Comparison of ENCODE assay signal across 23 cellular contexts in the genomic region with DNA sequence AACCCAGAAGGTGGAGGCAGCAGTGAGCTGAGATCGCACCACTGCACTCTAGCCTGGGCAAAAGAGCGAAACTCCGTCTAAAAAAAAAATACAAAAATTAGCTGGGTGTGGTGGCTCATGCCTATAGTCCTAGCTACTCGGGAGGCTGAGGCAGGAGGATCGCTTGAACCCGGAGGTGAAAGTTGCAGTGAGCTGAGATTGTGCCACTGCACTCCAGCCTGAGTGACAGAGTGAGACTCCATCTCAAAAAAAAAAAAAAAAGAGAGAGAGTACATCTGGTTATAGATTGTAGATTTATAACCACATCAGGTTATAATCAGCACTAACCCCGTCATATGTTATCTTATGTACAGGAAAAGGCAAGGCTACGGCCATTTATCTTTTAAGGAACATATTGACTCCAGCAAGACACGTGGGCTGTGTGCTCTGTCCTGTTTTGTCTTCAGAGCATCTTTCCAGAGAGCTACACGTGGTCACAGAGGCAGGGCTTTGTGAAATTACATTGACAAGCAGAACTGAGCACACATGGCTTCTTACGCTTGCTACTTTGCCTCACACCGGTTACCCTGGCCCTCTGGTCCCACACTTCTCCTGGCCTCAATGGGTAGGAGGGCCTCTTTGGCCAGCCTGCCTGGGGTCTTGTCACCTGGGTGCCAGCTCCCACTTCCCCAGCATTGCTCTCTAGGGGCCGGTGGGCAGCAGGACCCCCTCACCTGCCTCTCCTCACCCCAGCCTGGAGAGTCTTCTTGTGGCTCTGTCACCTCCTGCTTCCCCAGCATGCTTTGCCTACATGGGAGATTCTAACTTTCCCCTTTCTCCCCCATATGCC.
"Had no signal": no experiment of that assay in that cellular context is flagged by ENCODE, and none has a peak within 500 bp of the region (broad histone marks: within the 10 kb centered on the region; RNA-seq: fewer than 3 reads in every experiment).

No MANE protein-coding gene starts in this region.

- H3K27ac ChIP-seq: epithelial cell of prostate, gastrocnemius medialis, left ventricle myocardium inferior, tibial nerve had no signal

- H3K36me3 ChIP-seq: gastrocnemius medialis, left ventricle myocardium inferior had no signal

- H3K9me3 ChIP-seq: gastrocnemius medialis, left ventricle myocardium inferior, tibial nerve had no signal

- H3K4me3 Mint-ChIP-seq: activated CD4-positive, alpha-beta memory T cell treated with anti-CD3 and anti-CD28 coated beads, Interleukin-2, amount 10 ng/mL, durations not matched to agents 7 days and 5 days; activated CD4-positive, alpha-beta T cell treated with anti-CD3 and anti-CD28 coated beads, Interleukin-2, amount 10 ng/mL, durations not matched to agents 7 days and 5 days; activated naive CD4-positive, alpha-beta T cell treated with anti-CD3 and anti-CD28 coated beads, Interleukin-2, amount 50 U/mL, for 24 hours; activated naive CD8-positive, alpha-beta T cell treated with anti-CD3 and anti-CD28 coated beads, Interleukin-2, amount 50 U/mL, for 24 hours; activated T-cell treated with anti-CD3 and anti-CD28 coated beads, Interleukin-2, amount 50 U/mL, for 24 hours; dendritic cell treated with granulocyte-macrophage colony-stimulating factor and Interleukin-4, amounts not matched to agents 40 ng/mL and 50 ng/mL, for 4 days; naive thymus-derived CD8-positive, alpha-beta T cell; neural crest cell; WTC11 had no signal

- ATAC-seq: activated naive CD8-positive, alpha-beta T cell treated with anti-CD3 and anti-CD28 coated beads, Interleukin-2, amount 50 U/mL, for 24 hours; gastrocnemius medialis; naive thymus-derived CD8-positive, alpha-beta T cell; right cardiac atrium; WTC11 had no signal

- DNase-seq: activated CD4-positive, alpha-beta memory T cell treated with anti-CD3 and anti-CD28 coated beads, Interleukin-2, amount 10 ng/mL, durations not matched to agents 7 days and 5 days; activated CD4-positive, alpha-beta T cell treated with anti-CD3 and anti-CD28 coated beads for 1 hour; activated CD4-positive, alpha-beta T cell treated with anti-CD3 and anti-CD28 coated beads, Interleukin-2, amount 10 ng/mL, durations not matched to agents 7 days and 5 days; activated CD8-positive, alpha-beta memory T cell treated with anti-CD3 and anti-CD28 coated beads, Interleukin-2, amount 50 U/mL, for 48 hours; activated naive CD8-positive, alpha-beta T cell treated with anti-CD3 and anti-CD28 coated beads, Interleukin-2, amount 50 U/mL, for 24 hours; activated T-cell treated with anti-CD3 and anti-CD28 coated beads, Interleukin-2, amount 50 U/mL, for 24 hours; amygdala; caudate nucleus; gastrocnemius medialis; glutamatergic neuron; left ventricle myocardium inferior; midbrain; naive thymus-derived CD8-positive, alpha-beta T cell; occipital lobe; stimulated activated CD4-positive, alpha-beta T cell treated with anti-CD3 and anti-CD28 coated beads, Interleukin-2, amount 100 ng/mL, for 48 hours; stimulated activated naive CD4-positive, alpha-beta T cell treated with Interleukin-2 at 50 U/mL for 16 hours had no signal

- H3K9me3 Mint-ChIP-seq: activated CD4-positive, alpha-beta memory T cell treated with anti-CD3 and anti-CD28 coated beads, Interleukin-2, amount 10 ng/mL, durations not matched to agents 7 days and 5 days; activated CD4-positive, alpha-beta T cell treated with anti-CD3 and anti-CD28 coated beads, Interleukin-2, amount 10 ng/mL, durations not matched to agents 7 days and 5 days; activated naive CD4-positive, alpha-beta T cell treated with anti-CD3 and anti-CD28 coated beads, Interleukin-2, amount 50 U/mL, for 24 hours; activated naive CD8-positive, alpha-beta T cell treated with anti-CD3 and anti-CD28 coated beads, Interleukin-2, amount 50 U/mL, for 24 hours; activated T-cell treated with anti-CD3 and anti-CD28 coated beads, Interleukin-2, amount 50 U/mL, for 24 hours; dendritic cell treated with granulocyte-macrophage colony-stimulating factor and Interleukin-4, amounts not matched to agents 40 ng/mL and 50 ng/mL, for 4 days; naive thymus-derived CD8-positive, alpha-beta T cell; neural crest cell; WTC11 had no signal

- H3K36me3 Mint-ChIP-seq: activated naive CD4-positive, alpha-beta T cell treated with anti-CD3 and anti-CD28 coated beads, Interleukin-2, amount 50 U/mL, for 24 hours; naive thymus-derived CD8-positive, alpha-beta T cell; WTC11 had no signal

- H3K27ac Mint-ChIP-seq: activated CD4-positive, alpha-beta memory T cell treated with anti-CD3 and anti-CD28 coated beads, Interleukin-2, amount 10 ng/mL, durations not matched to agents 7 days and 5 days; activated CD4-positive, alpha-beta T cell treated with anti-CD3 and anti-CD28 coated beads, Interleukin-2, amount 10 ng/mL, durations not matched to agents 7 days and 5 days; activated naive CD4-positive, alpha-beta T cell treated with anti-CD3 and anti-CD28 coated beads, Interleukin-2, amount 50 U/mL, for 24 hours; activated naive CD8-positive, alpha-beta T cell treated with anti-CD3 and anti-CD28 coated beads, Interleukin-2, amount 50 U/mL, for 24 hours; activated T-cell treated with anti-CD3 and anti-CD28 coated beads, Interleukin-2, amount 50 U/mL, for 24 hours; dendritic cell treated with granulocyte-macrophage colony-stimulating factor and Interleukin-4, amounts not matched to agents 40 ng/mL and 50 ng/mL, for 4 days; naive thymus-derived CD8-positive, alpha-beta T cell; WTC11 had no signal

- H3K4me3 ChIP-seq: gastrocnemius medialis, left ventricle myocardium inferior, tibial nerve had no signal

- H3K27me3 ChIP-seq: gastrocnemius medialis, tibial nerve had no signal

- H3K27me3 Mint-ChIP-seq: activated CD4-positive, alpha-beta T cell treated with anti-CD3 and anti-CD28 coated beads, Interleukin-2, amount 10 ng/mL, durations not matched to agents 7 days and 5 days; activated naive CD4-positive, alpha-beta T cell treated with anti-CD3 and anti-CD28 coated beads, Interleukin-2, amount 50 U/mL, for 24 hours; activated naive CD8-positive, alpha-beta T cell treated with anti-CD3 and anti-CD28 coated beads, Interleukin-2, amount 50 U/mL, for 24 hours; activated T-cell treated with anti-CD3 and anti-CD28 coated beads, Interleukin-2, amount 50 U/mL, for 24 hours; naive thymus-derived CD8-positive, alpha-beta T cell had no signal
